ENCODE assay signal across 8 cellular contexts in genomic region chr1:108747128-108747827, GRCh38. TPM values are rescaled to one million over a fixed set of nuclear protein-coding genes. Genes with fewer than 3 reads are reported as not detected.
DNase-seq lines count a peak whose midpoint lies in the region; ATAC-seq and TF ChIP-seq lines count a peak whose summit lies in the region.

No MANE protein-coding gene starts in this region.

- H3K27ac ChIP-seq in breast epithelium (peak overlapping the region; percentile 93 to 97), iPS DF 6.9 (ENCODE audit: low read length) (no peak overlapping the region)

- TF ChIP-seq CTCF in breast epithelium (IDR thresholded peaks at IDR 0.05) (no peak), retinal pigment epithelial cell (conservative IDR thresholded peaks at IDR 0.05; ENCODE audit: low read depth, low read length) (no peak)

- H3K27me3 ChIP-seq in breast epithelium = no peaks in the 10 kb centered on the region
- no peaks in the 10 kb centered on the region for H3K27me3 ChIP-seq in iPS DF 6.9 (ENCODE audit: control insufficient read depth, insufficient read depth, low read length)

- intact Hi-C loops in breast epithelium (cut with DNase I; ENCODE audit: low total_unique reads) = no loop called here

- H3K4me1 ChIP-seq in breast epithelium (peaks cover 0 to 7% of the 10 kb centered on the region in 2 donors), iPS DF 6.9 (ENCODE audit: control insufficient read depth, insufficient read depth, low read length) (no peaks in the 10 kb centered on the region)

- H3K4me3 ChIP-seq in breast epithelium (peak overlapping the region; percentile 63 to 81 (median 80)), iPS DF 6.9 (ENCODE audit: low read length) (peak overlapping the region; percentile 77; the same call in 1 of the 2 replicates), retinal pigment epithelial cell (ENCODE audit: low read length) (peak overlapping the region; percentile 78)

- peak; percentile 59 for TF ChIP-seq POLR2A in breast epithelium (IDR thresholded peaks at IDR 0.05)

- no CpG with 5 or more reads among the region's 19 CpGs for WGBS in iPS DF 6.9 (ENCODE audit: insufficient coverage, insufficient read length)

- peak; percentile 28 for ATAC-seq in HG02571 (IDR thresholded peaks at IDR 0.05; ENCODE audit: unreplicated experiment)

- no peaks in the 10 kb centered on the region for H3K36me3 ChIP-seq in breast epithelium
- H3K36me3 ChIP-seq in iPS DF 6.9 (ENCODE audit: control insufficient read depth, insufficient read depth, low read length) = no peaks in the 10 kb centered on the region; the same call in 1 of the 2 replicates

- peak; percentile 69 for DNase-seq in GM04504 (ENCODE audit: low read depth)
- DNase-seq in NCI-H1105 treated with DMSO at 0.1 percent for 48 hours (lab: John Stamatoyannopoulos, UW) = peak; percentile 77
- DNase-seq in T-helper 1 cell = peak in 3 of 5 donors; percentile 14 to 50 (median 28)
- peak; percentile 73 to 77 for DNase-seq in breast epithelium (ENCODE audit: low spot score in 2 of 2)
- no peak for DNase-seq in iPS DF 6.9 (ENCODE audit: low read depth, low spot score)
- peak; percentile 51 for DNase-seq in retinal pigment epithelial cell (ENCODE audit: low read depth)
- no peak for DNase-seq in mesenteric fat pad (ENCODE audit: low spot score)

- no peaks in the 10 kb centered on the region for H3K9me3 ChIP-seq in breast epithelium
- H3K9me3 ChIP-seq in iPS DF 6.9 (ENCODE audit: control insufficient read depth, insufficient read depth, low read length) = no peaks in the 10 kb centered on the region

RNA-seq across cellular contexts. Expression of gene STXBP3, which starts 0.8 kb away (rescaled TPM):
- total RNA-seq in breast epithelium = 100 to 1,000 TPM in 1 of 3 donors, 10 to 100 TPM in 2; 62.6 to 127 (median 79.5) TPM
- 42.4 TPM for total RNA-seq in mesenteric fat pad

RNA-seq across cellular contexts. Expression of gene FNDC7, which starts 34.6 kb away (rescaled TPM):
- total RNA-seq in breast epithelium (not detected), mesenteric fat pad (not detected)

RNA-seq across cellular contexts. Expression of gene PRPF38B, which starts 55.2 kb away (rescaled TPM):
- total RNA-seq in breast epithelium = 10 to 100 TPM; 26.9 to 40.8 (median 32.8) TPM
- total RNA-seq in mesenteric fat pad = 32.0 TPM

Comparison
In these comparisons a context has a peak if more than half of its experiments do, and no peak if none do; other contexts are left out.
1. DNase-seq: peak in GM04504 (single experiment), NCI-H1105 treated with DMSO at 0.1 percent for 48 hours (single experiment), T-helper 1 cell (3 of 5), breast epithelium (2 of 2) and retinal pigment epithelial cell (single experiment); none in iPS DF 6.9 (single experiment) and mesenteric fat pad (single experiment).
2. Peak in every context shown above with its lines, with median percentiles within 50 percentile points of each other: H3K4me3 ChIP-seq.